9 cellular contexts compared by ENCODE assay signal in the genomic region with DNA sequence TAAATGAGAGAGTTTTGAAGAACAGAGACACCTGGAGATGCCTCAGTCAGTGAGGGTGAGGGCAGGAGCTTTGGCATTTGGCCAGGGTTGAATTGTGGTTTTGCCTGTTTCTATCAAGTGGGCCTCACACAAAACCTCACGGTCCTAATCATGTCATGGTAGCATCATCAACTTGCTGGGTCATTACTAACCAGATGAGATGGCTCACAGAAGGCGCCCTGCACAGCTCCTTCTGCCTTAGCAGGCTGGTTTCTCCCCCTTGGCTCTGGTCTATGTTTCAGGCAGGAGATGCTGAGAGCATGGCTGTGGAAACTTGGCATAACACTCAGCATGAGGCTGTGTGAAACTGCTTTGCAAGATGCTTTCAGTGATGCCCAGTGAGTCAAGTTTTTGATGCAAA.
DNase-seq lines count a peak whose midpoint lies in the region; ATAC-seq and TF ChIP-seq lines count a peak whose summit lies in the region.
"Had no signal": no experiment of that assay in that cellular context is flagged by ENCODE, and none has a peak within 500 bp of the region (broad histone marks: within the 10 kb centered on the region; RNA-seq: fewer than 3 reads in every experiment).

No MANE protein-coding gene starts in this region.

- H3K36me3 Mint-ChIP-seq in activated naive CD8-positive, alpha-beta T cell treated with anti-CD3 and anti-CD28 coated beads, Interleukin-2, amount 50 U/mL, for 24 hours (ENCODE audit: low read depth), result peaks cover 4% of the 10 kb centered on the region
- peaks cover 4% of the 10 kb centered on the region for H3K36me3 Mint-ChIP-seq in T-helper 17 cell (ENCODE audit: low read depth)

- CTCF ChIA-PET in HCT116 (lab: Charles Lee), result no interaction called here

- H3K9me3 Mint-ChIP-seq in activated naive CD8-positive, alpha-beta T cell treated with anti-CD3 and anti-CD28 coated beads, Interleukin-2, amount 50 U/mL, for 24 hours, result no peaks in the 10 kb centered on the region

- H3K4me1 ChIP-seq in HCT116 (ENCODE audit: control insufficient read depth in 1 of 2, insufficient read depth in 2 of 2, low read length in 2 of 2), result peaks cover 19 to 21% of the 10 kb centered on the region in 2 experiments

- H3K79me2 ChIP-seq in HCT116 (ENCODE audit: insufficient read depth, low read length), result no peaks in the 10 kb centered on the region

- no peak for TF ChIP-seq CTCF in HCT116 (IDR thresholded peaks at IDR 0.05 in 2 of 3, conservative IDR thresholded peaks at IDR 0.05 in 1 of 3; ENCODE audit: borderline replicate concordance in 1 of 3, insufficient read depth in 1 of 3, low read depth in 2 of 3, low read length in 2 of 3)

- peak overlapping the region; percentile 26; the same call in 1 of the 2 replicates for H3K4me2 ChIP-seq in HCT116 (ENCODE audit: low read length)

- H3K27ac ChIP-seq in HCT116 (ENCODE audit: low read depth, low read length), result no peak overlapping the region
- H3K27ac ChIP-seq: thoracic aorta had no signal

- H3K9me3 ChIP-seq in HCT116 (ENCODE audit: control insufficient read depth in 1 of 2, insufficient read depth in 1 of 2, low read depth in 1 of 2, low read length in 2 of 2), result no peaks in the 10 kb centered on the region
- H3K9me3 ChIP-seq in T-helper 17 cell (ENCODE audit: control insufficient read depth, low read length, poor library complexity, severe bottlenecking), result no peaks in the 10 kb centered on the region
- H3K9me3 ChIP-seq: thoracic aorta had no signal

- DNase-seq in NCI-H2081 (lab: John Stamatoyannopoulos, UW), result peak; percentile 13 to 42
- DNase-seq in NCI-H2081 treated with DMSO at 0.1 percent for 48 hours (lab: John Stamatoyannopoulos, UW), result no peak
- no peak for DNase-seq in HCT116 (ENCODE audit: low read depth, low spot score)
- DNase-seq in NCI-H187 (lab: John Stamatoyannopoulos, UW), result peak; percentile 56 to 75
- peak; percentile 63 for DNase-seq in activated naive CD8-positive, alpha-beta T cell treated with anti-CD3 and anti-CD28 coated beads, Interleukin-2, amount 50 U/mL, for 24 hours
- DNase-seq in stimulated activated CD4-positive, alpha-beta T cell treated with anti-CD3 and anti-CD28 coated beads, Interleukin-4, amount 100 ng/mL, for 1 hour, result peak; percentile 7
- no peak for DNase-seq in inferior parietal cortex (ENCODE audit: extremely low spot score)
- DNase-seq in T-helper 17 cell, result no peak

- no peak overlapping the region for H3K27ac Mint-ChIP-seq in activated naive CD8-positive, alpha-beta T cell treated with anti-CD3 and anti-CD28 coated beads, Interleukin-2, amount 50 U/mL, for 24 hours
- H3K27ac Mint-ChIP-seq in T-helper 17 cell, result no peak overlapping the region

- H3K4me3 ChIP-seq in HCT116 (replicated peaks in 1 of 2; ENCODE audit: low read depth in 1 of 2, low read length in 2 of 2), result no peak overlapping the region
- H3K4me3 ChIP-seq: thoracic aorta had no signal

- H3K9ac ChIP-seq in HCT116 (ENCODE audit: low read length), result no peak overlapping the region

- POLR2A ChIA-PET in HCT116 (lab: Charles Lee), result no interaction called here

- intact Hi-C loops in HCT116 (cut with micrococcal nuclease), result no loop called here

- BruUV-seq in HCT116 (replicated peaks; lab: Mats Ljungman, UMichigan), result no TSS peak

- no peak overlapping the region for H2AFZ ChIP-seq in HCT116 (ENCODE audit: low read depth, low read length, poor library complexity, severe bottlenecking)

- no peaks in the 10 kb centered on the region for H3K27me3 ChIP-seq in HCT116 (ENCODE audit: insufficient read depth, low read length)

- H3K36me3 ChIP-seq in HCT116 (ENCODE audit: control insufficient read depth in 1 of 2, insufficient read depth in 2 of 2, low read length in 2 of 2), result no peaks in the 10 kb centered on the region
- H3K36me3 ChIP-seq: thoracic aorta had no signal

- H3K4me3 Mint-ChIP-seq in activated naive CD8-positive, alpha-beta T cell treated with anti-CD3 and anti-CD28 coated beads, Interleukin-2, amount 50 U/mL, for 24 hours, result no peak overlapping the region
- H3K4me3 Mint-ChIP-seq in T-helper 17 cell, result no peak overlapping the region

- no peaks in the 10 kb centered on the region for H3K27me3 Mint-ChIP-seq in activated naive CD8-positive, alpha-beta T cell treated with anti-CD3 and anti-CD28 coated beads, Interleukin-2, amount 50 U/mL, for 24 hours
- no peaks in the 10 kb centered on the region for H3K27me3 Mint-ChIP-seq in T-helper 17 cell

- H3K4me1 Mint-ChIP-seq in activated naive CD8-positive, alpha-beta T cell treated with anti-CD3 and anti-CD28 coated beads, Interleukin-2, amount 50 U/mL, for 24 hours, result peaks cover 21% of the 10 kb centered on the region
- H3K4me1 Mint-ChIP-seq in T-helper 17 cell, result peaks cover 4% of the 10 kb centered on the region

- RAD21 ChIA-PET in HCT116 (lab: Charles Lee; ENCODE audit: low non-redundant PET in 1 of 2, low total read pairs in 2 of 2, uncharacterized antibody in 2 of 2, unreplicated experiment in 2 of 2), result no interaction called here

- TF ChIP-seq POLR2A in HCT116 (IDR thresholded peaks at IDR 0.05; ENCODE audit: borderline replicate concordance, extremely low read depth, insufficient read depth, insufficient read length), result no peak

- peak; percentile 53; the same call in 1 of the 2 replicates for ATAC-seq in HCT116
- peak; percentile 98 for ATAC-seq in activated naive CD8-positive, alpha-beta T cell treated with anti-CD3 and anti-CD28 coated beads, Interleukin-2, amount 50 U/mL, for 24 hours
- ATAC-seq in T-helper 17 cell, result no peak

- H3K9me2 ChIP-seq in HCT116 (ENCODE audit: insufficient read depth), result no peaks in the 10 kb centered on the region

- H4K20me1 ChIP-seq in HCT116 (ENCODE audit: insufficient read depth), result no peaks in the 10 kb centered on the region

- TF ChIP-seq RAD21 in HCT116 (IDR thresholded peaks at IDR 0.05; ENCODE audit: low read depth), result no peak

TF ChIP-seq in HCT116, 20 proteins besides CTCF, POLR2A, EP300 and RAD21:
- TF ChIP-seq SRF (IDR thresholded peaks at IDR 0.05; ENCODE audit: low read depth) (no peak), FOSL1 (IDR thresholded peaks at IDR 0.05; ENCODE audit: low read depth) (no peak), EZH2phosphoT487 (IDR thresholded peaks at IDR 0.05; ENCODE audit: borderline replicate concordance) (no peak), SIN3A (IDR thresholded peaks at IDR 0.05; ENCODE audit: low read depth) (no peak)

Comparison
In these comparisons a context has a peak if more than half of its experiments do, and no peak if none do; other contexts are left out.
1. DNase-seq: peak in NCI-H2081 (2 of 2), NCI-H187 (2 of 2), activated naive CD8-positive, alpha-beta T cell treated with anti-CD3 and anti-CD28 coated beads, Interleukin-2, amount 50 U/mL, for 24 hours (single experiment) and stimulated activated CD4-positive, alpha-beta T cell treated with anti-CD3 and anti-CD28 coated beads, Interleukin-4, amount 100 ng/mL, for 1 hour (single experiment); none in NCI-H2081 treated with DMSO at 0.1 percent for 48 hours (single experiment), HCT116 (single experiment), inferior parietal cortex (single experiment) and T-helper 17 cell (0 of 3).